ENCODE assay signal across 34 cellular contexts in the genomic region with DNA sequence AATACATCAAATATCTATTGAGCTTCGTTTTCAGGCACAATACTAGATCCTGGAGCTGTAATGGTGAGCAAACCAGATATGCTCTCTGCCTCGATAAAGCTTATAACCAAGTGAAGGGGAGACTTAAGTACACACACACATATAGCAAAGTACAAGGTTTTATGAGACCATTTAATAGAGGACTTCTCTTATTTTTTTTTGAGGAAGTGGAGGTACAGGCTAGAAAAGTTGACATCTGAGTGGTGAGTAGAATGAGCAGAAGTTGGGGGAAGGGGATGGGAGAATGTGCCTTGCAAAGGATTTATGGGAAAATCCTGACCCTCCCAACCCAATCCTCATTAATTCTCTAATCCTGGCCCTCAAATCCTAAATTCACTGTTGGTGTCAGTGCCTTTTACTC. TPM values are rescaled to one million over a fixed set of nuclear protein-coding genes. Genes with fewer than 3 reads are reported as not detected.
"Had no signal": no experiment of that assay in that cellular context is flagged by ENCODE, and none has a peak within 500 bp of the region (broad histone marks: within the 10 kb centered on the region; RNA-seq: fewer than 3 reads in every experiment).

No MANE protein-coding gene starts in this region.

- H3K27ac ChIP-seq: ascending aorta, cardiac muscle cell, gastrocnemius medialis, left ventricle myocardium inferior, right lobe of liver, testis, transverse colon, uterus had no signal

- H3K4me1 Mint-ChIP-seq: activated CD4-positive, alpha-beta memory T cell treated with anti-CD3 and anti-CD28 coated beads, Interleukin-2, amount 10 ng/mL, durations not matched to agents 7 days and 5 days; activated CD4-positive, alpha-beta T cell treated with anti-CD3 and anti-CD28 coated beads, Interleukin-2, amount 10 ng/mL, durations not matched to agents 7 days and 5 days; activated naive CD4-positive, alpha-beta T cell treated with anti-CD3 and anti-CD28 coated beads, Interleukin-2, amount 10 ng/mL, durations not matched to agents 7 days and 5 days; activated naive CD8-positive, alpha-beta T cell treated with anti-CD3 and anti-CD28 coated beads, Interleukin-2, amount 10 ng/mL, durations not matched to agents 7 days and 5 days had no signal

- DNase-seq: activated CD4-positive, alpha-beta memory T cell treated with anti-CD3 and anti-CD28 coated beads, Interleukin-2, amount 10 ng/mL, durations not matched to agents 7 days and 5 days; activated CD4-positive, alpha-beta T cell treated with anti-CD3 and anti-CD28 coated beads for 1 hour; activated CD4-positive, alpha-beta T cell treated with anti-CD3 and anti-CD28 coated beads, Interleukin-2, amount 10 ng/mL, durations not matched to agents 7 days and 5 days; activated CD8-positive, alpha-beta memory T cell treated with anti-CD3 and anti-CD28 coated beads, Interleukin-2, amount 50 U/mL, for 48 hours; activated gamma-delta T cell; activated naive CD4-positive, alpha-beta T cell treated with anti-CD3 and anti-CD28 coated beads, Interleukin-2, amount 10 ng/mL, durations not matched to agents 7 days and 5 days; activated naive CD8-positive, alpha-beta T cell treated with anti-CD3 and anti-CD28 coated beads, Interleukin-2, amount 10 ng/mL, durations not matched to agents 7 days and 5 days; activated T-cell treated with anti-CD3 and anti-CD28 coated beads, Interleukin-2, amount 50 U/mL, for 24 hours; cortex of kidney; effector memory CD8-positive, alpha-beta T cell; erythroblast; gastrocnemius medialis; glutamatergic neuron; islet precursor cell; left ventricle myocardium inferior; mesendoderm; right lobe of liver; stimulated activated CD4-positive, alpha-beta T cell treated with anti-CD3 and anti-CD28 coated beads, Interleukin-12 subunit alpha, Interleukin-12 subunit beta, amount 100 ng/mL, for 4 hours; stimulated activated CD4-positive, alpha-beta T cell treated with anti-CD3 and anti-CD28 coated beads, Interleukin-4, amount 100 ng/mL, for 1 hour; stimulated activated naive CD8-positive, alpha-beta T cell treated with anti-CD3 and anti-CD28 coated beads, Interleukin-15, Interleukin-2, amounts not matched to agents 100 U/mL and 50 U/mL, for 24 hours; testis; transverse colon; uterus had no signal

- H3K4me3 ChIP-seq: ascending aorta, cardiac muscle cell, gastrocnemius medialis, left ventricle myocardium inferior, lung, right lobe of liver, testis, transverse colon, uterus had no signal

- H3K9me3 ChIP-seq: ascending aorta, gastrocnemius medialis, left ventricle myocardium inferior, right lobe of liver, testis, transverse colon, uterus had no signal

- FAIRE-seq: TTC549 had no signal

- H3K27ac Mint-ChIP-seq: activated CD4-positive, alpha-beta memory T cell treated with anti-CD3 and anti-CD28 coated beads, Interleukin-2, amount 10 ng/mL, durations not matched to agents 7 days and 5 days; activated CD4-positive, alpha-beta T cell treated with anti-CD3 and anti-CD28 coated beads, Interleukin-2, amount 10 ng/mL, durations not matched to agents 7 days and 5 days; activated naive CD4-positive, alpha-beta T cell treated with anti-CD3 and anti-CD28 coated beads, Interleukin-2, amount 10 ng/mL, durations not matched to agents 7 days and 5 days; activated naive CD8-positive, alpha-beta T cell treated with anti-CD3 and anti-CD28 coated beads, Interleukin-2, amount 10 ng/mL, durations not matched to agents 7 days and 5 days; activated T-cell treated with anti-CD3 and anti-CD28 coated beads, Interleukin-2, amount 50 U/mL, for 24 hours; brain; effector memory CD8-positive, alpha-beta T cell; nephron had no signal

- ATAC-seq: effector memory CD8-positive, alpha-beta T cell; gastrocnemius medialis; right lobe of liver; stimulated activated naive CD8-positive, alpha-beta T cell treated with anti-CD3 and anti-CD28 coated beads, Interleukin-15, Interleukin-2, amounts not matched to agents 100 U/mL and 50 U/mL, for 24 hours had no signal

- H3K4me3 Mint-ChIP-seq: activated CD4-positive, alpha-beta memory T cell treated with anti-CD3 and anti-CD28 coated beads, Interleukin-2, amount 10 ng/mL, durations not matched to agents 7 days and 5 days; activated CD4-positive, alpha-beta T cell treated with anti-CD3 and anti-CD28 coated beads, Interleukin-2, amount 10 ng/mL, durations not matched to agents 7 days and 5 days; activated naive CD4-positive, alpha-beta T cell treated with anti-CD3 and anti-CD28 coated beads, Interleukin-2, amount 10 ng/mL, durations not matched to agents 7 days and 5 days; activated naive CD8-positive, alpha-beta T cell treated with anti-CD3 and anti-CD28 coated beads, Interleukin-2, amount 10 ng/mL, durations not matched to agents 7 days and 5 days; activated T-cell treated with anti-CD3 and anti-CD28 coated beads, Interleukin-2, amount 50 U/mL, for 24 hours; brain; effector memory CD8-positive, alpha-beta T cell; nephron had no signal

- H3K9me3 Mint-ChIP-seq: activated CD4-positive, alpha-beta memory T cell treated with anti-CD3 and anti-CD28 coated beads, Interleukin-2, amount 10 ng/mL, durations not matched to agents 7 days and 5 days; activated CD4-positive, alpha-beta T cell treated with anti-CD3 and anti-CD28 coated beads, Interleukin-2, amount 10 ng/mL, durations not matched to agents 7 days and 5 days; activated naive CD4-positive, alpha-beta T cell treated with anti-CD3 and anti-CD28 coated beads, Interleukin-2, amount 10 ng/mL, durations not matched to agents 7 days and 5 days; activated naive CD8-positive, alpha-beta T cell treated with anti-CD3 and anti-CD28 coated beads, Interleukin-2, amount 10 ng/mL, durations not matched to agents 7 days and 5 days; activated T-cell treated with anti-CD3 and anti-CD28 coated beads, Interleukin-2, amount 50 U/mL, for 24 hours; effector memory CD8-positive, alpha-beta T cell; nephron had no signal

- H3K36me3 Mint-ChIP-seq: activated naive CD4-positive, alpha-beta T cell treated with anti-CD3 and anti-CD28 coated beads, Interleukin-2, amount 10 ng/mL, durations not matched to agents 7 days and 5 days; activated naive CD8-positive, alpha-beta T cell treated with anti-CD3 and anti-CD28 coated beads, Interleukin-2, amount 10 ng/mL, durations not matched to agents 7 days and 5 days had no signal

- H3K4me1 ChIP-seq: ascending aorta, left ventricle myocardium inferior, right lobe of liver, testis, uterus had no signal

- H3K27me3 ChIP-seq: ascending aorta, cardiac muscle cell, gastrocnemius medialis, right lobe of liver, testis, transverse colon, uterus had no signal

- H3K36me3 ChIP-seq: ascending aorta, gastrocnemius medialis, left ventricle myocardium inferior, right lobe of liver, transverse colon, uterus had no signal

- H3K27me3 Mint-ChIP-seq: activated CD4-positive, alpha-beta memory T cell treated with anti-CD3 and anti-CD28 coated beads, Interleukin-2, amount 10 ng/mL, durations not matched to agents 7 days and 5 days; activated CD4-positive, alpha-beta T cell treated with anti-CD3 and anti-CD28 coated beads, Interleukin-2, amount 10 ng/mL, durations not matched to agents 7 days and 5 days; activated naive CD4-positive, alpha-beta T cell treated with anti-CD3 and anti-CD28 coated beads, Interleukin-2, amount 10 ng/mL, durations not matched to agents 7 days and 5 days; activated naive CD8-positive, alpha-beta T cell treated with anti-CD3 and anti-CD28 coated beads, Interleukin-2, amount 10 ng/mL, durations not matched to agents 7 days and 5 days; activated T-cell treated with anti-CD3 and anti-CD28 coated beads, Interleukin-2, amount 50 U/mL, for 24 hours; brain; effector memory CD8-positive, alpha-beta T cell had no signal

RNA-seq across cellular contexts. Expression of a gene that starts 23.9 kb away (rescaled TPM):
- total RNA-seq: activated CD4-positive, alpha-beta memory T cell treated with anti-CD3 and anti-CD28 coated beads, Interleukin-2, amount 10 ng/mL, durations not matched to agents 7 days and 5 days; activated CD4-positive, alpha-beta T cell treated with anti-CD3 and anti-CD28 coated beads, Interleukin-2, amount 10 ng/mL, durations not matched to agents 7 days and 5 days; activated naive CD8-positive, alpha-beta T cell treated with anti-CD3 and anti-CD28 coated beads, Interleukin-2, amount 10 ng/mL, durations not matched to agents 7 days and 5 days; ascending aorta; cardiac muscle cell; gastrocnemius medialis; left ventricle myocardium inferior; lung; mononuclear cell; osteocyte; posterior vena cava; renal cortical epithelial cell; right lobe of liver; skeletal muscle tissue; testis; transverse colon; uterus had no signal
- polyA plus RNA-seq: lung had no signal

RNA-seq across cellular contexts. Expression of a gene that starts 30.8 kb away (rescaled TPM):
- total RNA-seq: activated CD4-positive, alpha-beta memory T cell treated with anti-CD3 and anti-CD28 coated beads, Interleukin-2, amount 10 ng/mL, durations not matched to agents 7 days and 5 days; activated CD4-positive, alpha-beta T cell treated with anti-CD3 and anti-CD28 coated beads, Interleukin-2, amount 10 ng/mL, durations not matched to agents 7 days and 5 days; activated naive CD8-positive, alpha-beta T cell treated with anti-CD3 and anti-CD28 coated beads, Interleukin-2, amount 10 ng/mL, durations not matched to agents 7 days and 5 days had no signal
